1 cellular context compared by ENCODE assay signal in genomic region chr21:32316363-32317215, GRCh38.
TF ChIP-seq lines count a peak whose summit lies in the region.

No MANE protein-coding gene starts in this region.

TF ChIP-seq in K562, 482 proteins besides CTCF, POLR2A, EP300 and RAD21:
- TF ChIP-seq SNRNP70 (optimal IDR thresholded peaks at IDR 0.05; ENCODE audit: low read depth, low read length) (no peak), FOXK1 (CRISPR knock-in tag; IDR thresholded peaks at IDR 0.05; ENCODE audit: borderline replicate concordance) (no peak), ZFP30 (CRISPR knock-in tag; IDR thresholded peaks at IDR 0.05; ENCODE audit: borderline replicate concordance) (no peak), POLR2G (IDR thresholded peaks at IDR 0.05; ENCODE audit: low read depth, low read length) (peak; percentile 24; the same call in 1 of the 2 replicates)
- TF ChIP-seq, protein P1, sequence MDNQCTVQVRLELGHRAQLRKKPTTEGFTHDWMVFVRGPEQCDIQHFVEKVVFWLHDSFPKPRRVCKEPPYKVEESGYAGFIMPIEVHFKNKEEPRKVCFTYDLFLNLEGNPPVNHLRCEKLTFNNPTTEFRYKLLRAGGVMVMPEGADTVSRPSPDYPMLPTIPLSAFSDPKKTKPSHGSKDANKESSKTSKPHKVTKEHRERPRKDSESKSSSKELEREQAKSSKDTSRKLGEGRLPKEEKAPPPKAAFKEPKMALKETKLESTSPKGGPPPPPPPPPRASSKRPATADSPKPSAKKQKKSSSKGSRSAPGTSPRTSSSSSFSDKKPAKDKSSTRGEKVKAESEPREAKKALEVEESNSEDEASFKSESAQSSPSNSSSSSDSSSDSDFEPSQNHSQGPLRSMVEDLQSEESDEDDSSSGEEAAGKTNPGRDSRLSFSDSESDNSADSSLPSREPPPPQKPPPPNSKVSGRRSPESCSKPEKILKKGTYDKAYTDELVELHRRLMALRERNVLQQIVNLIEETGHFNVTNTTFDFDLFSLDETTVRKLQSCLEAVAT (IDR thresholded peaks at IDR 0.05) = no peak
